8 cellular contexts compared by ENCODE assay signal in genomic region chr9:125189011-125189360, GRCh38. TPM values are rescaled to one million over a fixed set of nuclear protein-coding genes. Genes with fewer than 3 reads are reported as not detected.
DNase-seq lines count a peak whose midpoint lies in the region; ATAC-seq and TF ChIP-seq lines count a peak whose summit lies in the region.

No MANE protein-coding gene starts in this region.

- H3K27me3 ChIP-seq in WERI-Rb-1 (ENCODE audit: insufficient read depth, low read depth, severe bottlenecking) (no peaks in the 10 kb centered on the region), vagina (no peaks in the 10 kb centered on the region)

- peaks cover 18% of the 10 kb centered on the region for H3K36me3 ChIP-seq in WERI-Rb-1
- no peaks in the 10 kb centered on the region for H3K36me3 ChIP-seq in vagina

- H3K9me3 ChIP-seq in WERI-Rb-1 (ENCODE audit: severe bottlenecking) (no peaks in the 10 kb centered on the region), vagina (no peaks in the 10 kb centered on the region)

- no peak for TF ChIP-seq CTCF in WERI-Rb-1 (IDR thresholded peaks at IDR 0.05; ENCODE audit: low read depth, low read length)
- TF ChIP-seq CTCF in vagina (IDR thresholded peaks at IDR 0.05), result no peak

- no peaks in the 10 kb centered on the region for H3K9me3 Mint-ChIP-seq in naive thymus-derived CD8-positive, alpha-beta T cell

- H3K27ac ChIP-seq in WERI-Rb-1 (peak overlapping the region; percentile 87), epithelial cell of prostate (peak overlapping the region; percentile 73), vagina (peak overlapping the region; percentile 92)

- intact Hi-C loops in vagina (cut with DNase I), result loop anchor here (10.0 kb wide), 1 partner anchor 56 kb away; the partner anchor contains the start of gene HSPA5

- peak; percentile 23 for ATAC-seq in HG03342 (IDR thresholded peaks at IDR 0.05; ENCODE audit: unreplicated experiment)
- ATAC-seq in naive thymus-derived CD8-positive, alpha-beta T cell, result peak; percentile 4 to 6

- H3K4me1 Mint-ChIP-seq in naive thymus-derived CD8-positive, alpha-beta T cell, result peaks cover 19 to 76% (median 64%) of the 10 kb centered on the region in 4 donors

- peaks cover 0 to 30% (median 5%) of the 10 kb centered on the region in 3 donors for H3K36me3 Mint-ChIP-seq in naive thymus-derived CD8-positive, alpha-beta T cell

- TF ChIP-seq POLR2A in vagina (IDR thresholded peaks at IDR 0.05), result no peak

- POLR2A ChIA-PET in naive thymus-derived CD8-positive, alpha-beta T cell (lab: Charles Lee), result interaction anchor here (5.7 to 10.9 kb wide), 2 partner anchors 11 to 53 kb away, joined by 64 to 133 read pairs; partner anchors contain the start of genes HSPA5 and RABEPK

- H3K4me1 ChIP-seq in vagina, result peaks cover 59% of the 10 kb centered on the region

- H3K27ac Mint-ChIP-seq in naive thymus-derived CD8-positive, alpha-beta T cell, result peak overlapping the region; percentile 86 to 97 (median 95)

- H3K4me3 Mint-ChIP-seq in naive thymus-derived CD8-positive, alpha-beta T cell, result peak overlapping the region; percentile 92 to 98 (median 96)

- H3K4me3 ChIP-seq in WERI-Rb-1 (ENCODE audit: low read depth, low read length), result peak overlapping the region; percentile 97
- peak overlapping the region; percentile 68 to 98 for H3K4me3 ChIP-seq in vagina

- DNase-seq in activated T-cell treated with anti-CD3 and anti-CD28 coated beads for 1 hour (ENCODE audit: low read depth) (peak; percentile 27), WERI-Rb-1 (peak; percentile 30), epithelial cell of prostate (ENCODE audit: low read depth, low spot score) (no peak), vagina (ENCODE audit: extremely low spot score in 2 of 2) (no peak), NCI-H1417 treated with DMSO at 0.1 percent for 48 hours (lab: John Stamatoyannopoulos, UW) (no peak)
- DNase-seq in activated T-cell treated with anti-CD3 and anti-CD28 coated beads, Interleukin-2, amount 50 U/mL, for 1 hour, result no peak
- peak in 4 of 10 donors; percentile 16 to 37 (median 32) for DNase-seq in naive thymus-derived CD8-positive, alpha-beta T cell

- H3K27me3 Mint-ChIP-seq in naive thymus-derived CD8-positive, alpha-beta T cell, result no peaks in the 10 kb centered on the region

RNA-seq across cellular contexts. Expression of gene PPP6C, which starts 0.6 kb away (rescaled TPM):
- 10 to 100 TPM; 51.9 to 59.0 TPM for total RNA-seq in naive thymus-derived CD8-positive, alpha-beta T cell
- polyA plus RNA-seq in naive thymus-derived CD8-positive, alpha-beta T cell, result 10 to 100 TPM; 47.2 to 55.9 (median 51.6) TPM
- 26.8 TPM for total RNA-seq in vagina

RNA-seq across cellular contexts. Expression of gene RABEPK, which starts 11.4 kb away (rescaled TPM):
- total RNA-seq in naive thymus-derived CD8-positive, alpha-beta T cell, result 10 to 100 TPM; 13.1 TPM
- 10 to 100 TPM; 29.4 to 44.2 (median 32.7) TPM for polyA plus RNA-seq in naive thymus-derived CD8-positive, alpha-beta T cell
- total RNA-seq in vagina, result 14.7 TPM

RNA-seq across cellular contexts. Expression of gene SCAI, which starts 45.7 kb away (rescaled TPM):
- 10 to 100 TPM; 15.3 to 15.7 TPM for total RNA-seq in naive thymus-derived CD8-positive, alpha-beta T cell
- polyA plus RNA-seq in naive thymus-derived CD8-positive, alpha-beta T cell, result 1 to 10 TPM; 1.1 to 3.9 (median 3.7) TPM
- 15.7 TPM for total RNA-seq in vagina

RNA-seq across cellular contexts. Expression of gene HSPA5, which starts 52.2 kb away (rescaled TPM):
- 10 to 100 TPM; 94.6 to 96.6 TPM for total RNA-seq in naive thymus-derived CD8-positive, alpha-beta T cell
- polyA plus RNA-seq in naive thymus-derived CD8-positive, alpha-beta T cell, result 100 to 1,000 TPM; 130 to 162 (median 143) TPM
- 88.4 TPM for total RNA-seq in vagina

Comparison
In these comparisons a context has a peak if more than half of its experiments do, and no peak if none do; other contexts are left out.
1. DNase-seq: peak in activated T-cell treated with anti-CD3 and anti-CD28 coated beads for 1 hour (single experiment) and WERI-Rb-1 (single experiment); none in activated T-cell treated with anti-CD3 and anti-CD28 coated beads, Interleukin-2, amount 50 U/mL, for 1 hour (single experiment), epithelial cell of prostate (single experiment), vagina (0 of 2) and NCI-H1417 treated with DMSO at 0.1 percent for 48 hours (single experiment).
2. Peak in every context shown above with its lines, with median percentiles within 50 percentile points of each other: H3K27ac ChIP-seq.